10 cellular contexts compared by ENCODE assay signal in the genomic region with DNA sequence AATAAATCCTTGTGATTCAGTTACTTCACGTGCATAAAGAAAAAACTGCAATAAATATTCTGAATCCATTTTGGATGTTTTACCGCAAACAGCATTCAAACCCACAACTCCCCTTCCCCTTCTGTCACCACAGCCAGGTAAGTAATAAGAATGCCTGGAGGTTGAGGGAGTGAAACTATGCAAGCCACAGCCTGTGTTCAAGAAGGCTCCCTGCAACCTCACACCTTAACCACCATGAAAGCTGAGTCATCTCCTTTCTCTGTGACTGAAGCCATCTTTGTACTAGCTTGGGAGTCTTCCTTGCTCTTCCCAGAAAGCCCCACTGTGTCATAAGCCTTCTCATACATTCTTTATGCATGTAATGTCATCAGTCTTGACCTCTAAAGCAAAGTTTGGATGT.
DNase-seq lines count a peak whose midpoint lies in the region; ATAC-seq and TF ChIP-seq lines count a peak whose summit lies in the region.
"Had no signal": no experiment of that assay in that cellular context is flagged by ENCODE, and none has a peak within 500 bp of the region (broad histone marks: within the 10 kb centered on the region; RNA-seq: fewer than 3 reads in every experiment).

No MANE protein-coding gene starts in this region.

- no peak overlapping the region for H3K27ac ChIP-seq in RWPE1
- H3K27ac ChIP-seq in effector memory CD4-positive, alpha-beta T cell (ENCODE audit: insufficient read depth, low read length, poor library complexity, severe bottlenecking): no peak overlapping the region

- CTCF ChIA-PET in RWPE1 (lab: Yijun Ruan, JAX): interaction anchor here (0.6 kb wide), 1 partner anchor 119 kb away, joined by 3 read pairs; no protein-coding TSS in a partner anchor
- CTCF ChIA-PET in HEK293T (lab: Yijun Ruan, JAX): no interaction called here

- no peak for TF ChIP-seq CTCF in RWPE1 (conservative IDR thresholded peaks at IDR 0.05; ENCODE audit: low read depth)

- ATAC-seq in GM18511 (IDR thresholded peaks at IDR 0.05; ENCODE audit: unreplicated experiment): peak; percentile 99
- peak; percentile 73 for ATAC-seq in GM21360 (IDR thresholded peaks at IDR 0.05; ENCODE audit: unreplicated experiment)
- peak; percentile 98 for ATAC-seq in HG03064 (IDR thresholded peaks at IDR 0.05; ENCODE audit: low read depth, unreplicated experiment)
- ATAC-seq: activated CD4-positive, CD25-positive, alpha-beta regulatory T cell treated with anti-CD3 and anti-CD28 coated beads, Interleukin-2, amount 50 U/mL, for 24 hours had no signal

- POLR2A ChIA-PET in RWPE1 (lab: Yijun Ruan, JAX; ENCODE audit: low non-redundant PET) (no interaction called here), HEK293T (lab: Yijun Ruan, JAX) (no interaction called here)

- DNase-seq in RWPE1 (ENCODE audit: low spot score) (peak; percentile 29), NCI-H1105 treated with DMSO at 0.1 percent for 48 hours (lab: John Stamatoyannopoulos, UW) (no peak), HEK293T (ENCODE audit: extremely low spot score) (no peak)
- no peak for DNase-seq in activated effector memory CD4-positive, alpha-beta T cell treated with Interleukin-2 at 50 U/mL for 16 hours
- DNase-seq in effector memory CD4-positive, alpha-beta T cell: no peak
- DNase-seq: NCI-H2171 had no signal

- no peaks in the 10 kb centered on the region for H3K9me3 ChIP-seq in effector memory CD4-positive, alpha-beta T cell (ENCODE audit: control insufficient read depth, low read length)

- no peak overlapping the region for H3K4me3 ChIP-seq in effector memory CD4-positive, alpha-beta T cell (ENCODE audit: insufficient read depth, low read depth, low read length, poor library complexity, severe bottlenecking)

- H3K4me1 ChIP-seq in effector memory CD4-positive, alpha-beta T cell (ENCODE audit: control insufficient read depth, insufficient read depth, low read length, poor library complexity, severe bottlenecking): no peaks in the 10 kb centered on the region

- no peaks in the 10 kb centered on the region for H3K27me3 ChIP-seq in effector memory CD4-positive, alpha-beta T cell (replicated peaks; ENCODE audit: control insufficient read depth, insufficient read depth, low read length, poor library complexity, severe bottlenecking)

- no peaks in the 10 kb centered on the region for H3K36me3 ChIP-seq in effector memory CD4-positive, alpha-beta T cell (ENCODE audit: control insufficient read depth, insufficient read depth, low read length)

TF ChIP-seq in HEK293T, 16 proteins besides CTCF, POLR2A, EP300 and RAD21:
- TF ChIP-seq L3MBTL2 (conservative IDR thresholded peaks at IDR 0.05) (no peak), HDGF (IDR thresholded peaks at IDR 0.05; ENCODE audit: borderline replicate concordance) (no peak), FOXM1 (IDR thresholded peaks at IDR 0.05; ENCODE audit: borderline replicate concordance) (no peak)
